8 cellular contexts compared by ENCODE assay signal in the genomic region with DNA sequence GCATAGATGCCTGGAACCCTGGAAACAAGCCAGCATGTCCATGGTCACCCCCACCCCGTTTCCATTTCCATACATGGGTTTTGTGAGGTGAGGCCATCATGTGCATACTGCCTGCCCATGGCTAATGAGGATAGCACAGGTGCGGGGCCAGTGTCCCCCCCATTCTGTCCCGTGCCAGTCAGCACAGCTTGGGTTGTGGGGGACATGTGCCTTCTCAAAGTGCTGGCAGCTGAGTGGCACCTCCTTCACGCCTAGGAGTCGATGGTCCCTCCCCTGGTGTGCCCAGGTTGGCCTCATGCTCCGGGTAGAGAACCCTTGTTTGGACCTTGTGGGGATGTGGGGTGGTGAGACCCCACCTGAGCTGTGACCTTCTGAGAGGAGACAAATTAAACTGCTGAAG. TPM values are rescaled to one million over a fixed set of nuclear protein-coding genes. Genes with fewer than 3 reads are reported as not detected.
DNase-seq lines count a peak whose midpoint lies in the region; ATAC-seq, FAIRE-seq and TF ChIP-seq lines count a peak whose summit lies in the region.
"Had no signal": no experiment of that assay in that cellular context is flagged by ENCODE, and none has a peak within 500 bp of the region (broad histone marks: within the 10 kb centered on the region; RNA-seq: fewer than 3 reads in every experiment).

No MANE protein-coding gene starts in this region.

- no peak for TF ChIP-seq POLR2A in esophagus squamous epithelium (IDR thresholded peaks at IDR 0.05)

- H3K27ac ChIP-seq in DOHH2 (ENCODE audit: low read depth, low read length) (no peak overlapping the region), RWPE2 (ENCODE audit: poor library complexity, severe bottlenecking) (peak overlapping the region; percentile 8), esophagus squamous epithelium (peak overlapping the region; percentile 3 to 59 (median 36)), pancreas (peak overlapping the region in 2 of 4 donors; percentile 55 to 66)

- TF ChIP-seq CTCF in DOHH2 (IDR thresholded peaks at IDR 0.05; ENCODE audit: low read depth, low read length, poor library complexity, severe bottlenecking) (no peak), RWPE2 (IDR thresholded peaks at IDR 0.05; ENCODE audit: poor library complexity, severe bottlenecking) (no peak), esophagus squamous epithelium (IDR thresholded peaks at IDR 0.05) (no peak), pancreas (IDR thresholded peaks at IDR 0.05) (no peak)

- no peaks in the 10 kb centered on the region for H3F3A ChIP-seq in DOHH2 (ENCODE audit: control insufficient read depth, insufficient read depth)

- intact Hi-C loops in esophagus squamous epithelium (cut with DNase I) (no loop called here), pancreas (cut with DNase I) (no loop called here)

- H3K4me3 ChIP-seq in DOHH2 (ENCODE audit: low read length) (peak overlapping the region; percentile 5; the same call in 1 of the 2 replicates), RWPE2 (ENCODE audit: severe bottlenecking) (no peak overlapping the region), esophagus squamous epithelium (no peak overlapping the region), pancreas (no peak overlapping the region)

- no peak for FAIRE-seq in pancreas (lab: Jason Lieb, UNC)

- peak; percentile 5; the same call in 1 of the 3 replicates for ATAC-seq in RWPE2 (ENCODE audit: low read depth)
- peak in 3 of 4 donors; percentile 8 to 29 (median 19) for ATAC-seq in pancreas
- no peak for ATAC-seq in HG03196 (IDR thresholded peaks at IDR 0.05; ENCODE audit: unreplicated experiment)
- no peak for ATAC-seq in HG03432 (IDR thresholded peaks at IDR 0.05; ENCODE audit: unreplicated experiment)

- H4K20me1 ChIP-seq in DOHH2 (ENCODE audit: control insufficient read depth, insufficient read depth, low read depth, low read length): peaks cover 60% of the 10 kb centered on the region; the same call in 1 of the 2 replicates

- H3K4me1 ChIP-seq in DOHH2 (ENCODE audit: control insufficient read depth, low read length) (peaks cover 71% of the 10 kb centered on the region), RWPE2 (ENCODE audit: insufficient read depth, poor library complexity, severe bottlenecking) (peaks cover 30% of the 10 kb centered on the region), esophagus squamous epithelium (peaks cover 29 to 99% (median 78%) of the 10 kb centered on the region in 3 donors), pancreas (peaks cover 24 to 66% (median 54%) of the 10 kb centered on the region in 3 donors)

- peak overlapping the region; percentile 61 for H3K4me2 ChIP-seq in DOHH2 (ENCODE audit: low read length)

- peaks cover 100% of the 10 kb centered on the region for H3K79me2 ChIP-seq in DOHH2 (ENCODE audit: control insufficient read depth, low read length)

- DNase-seq in RWPE2 (ENCODE audit: low spot score) (no peak), esophagus squamous epithelium (lab: John Stamatoyannopoulos, UW) (no peak), pancreas (peak in 5 of 6 donors; percentile 11 to 65 (median 32)), NCI-H1694 (lab: John Stamatoyannopoulos, UW) (no peak)
- DNase-seq: cortex of kidney had no signal

- WGBS in esophagus squamous epithelium, 2 donors: 0% methylated on average over 1 of the region's 6 CpGs
- 14 to 16% methylated on average over 6 of the region's 6 CpGs for WGBS in pancreas, 2 donors

- no peaks in the 10 kb centered on the region for H3K27me3 ChIP-seq in DOHH2 (ENCODE audit: control insufficient read depth, low read length)
- H3K27me3 ChIP-seq in RWPE2 (ENCODE audit: insufficient read depth, poor library complexity, severe bottlenecking): no peaks in the 10 kb centered on the region
- no peaks in the 10 kb centered on the region for H3K27me3 ChIP-seq in esophagus squamous epithelium
- no peaks in the 10 kb centered on the region for H3K27me3 ChIP-seq in pancreas

- peaks cover 53% of the 10 kb centered on the region for H3K36me3 ChIP-seq in DOHH2 (ENCODE audit: control insufficient read depth, low read length)
- H3K36me3 ChIP-seq in RWPE2 (ENCODE audit: low read depth): peaks cover 46% of the 10 kb centered on the region
- no peaks in the 10 kb centered on the region for H3K36me3 ChIP-seq in esophagus squamous epithelium
- no peaks in the 10 kb centered on the region for H3K36me3 ChIP-seq in pancreas

- no peaks in the 10 kb centered on the region for H3K9me2 ChIP-seq in DOHH2 (replicated peaks; ENCODE audit: control insufficient read depth, low read length)

- H3K9me3 ChIP-seq in DOHH2 (ENCODE audit: control insufficient read depth, insufficient read depth, low read length) (no peaks in the 10 kb centered on the region), RWPE2 (ENCODE audit: severe bottlenecking) (no peaks in the 10 kb centered on the region), esophagus squamous epithelium (no peaks in the 10 kb centered on the region), pancreas (no peaks in the 10 kb centered on the region)

RNA-seq across cellular contexts. Expression of a gene that starts 7.2 kb away (rescaled TPM):
- total RNA-seq in esophagus squamous epithelium: 10 to 100 TPM; 30.6 to 46.5 (median 33.5) TPM
- 10 to 100 TPM; 18.6 to 38.7 (median 26.4) TPM for total RNA-seq in pancreas
- polyA plus RNA-seq in pancreas: 10 to 100 TPM; 10.5 to 17.8 TPM

Comparison
In these comparisons a context has a peak if more than half of its experiments do, and no peak if none do; other contexts are left out.
1. ATAC-seq: peak in RWPE2 (single experiment) and pancreas (3 of 4); none in HG03196 (single experiment) and HG03432 (single experiment).
2. DNase-seq: peak in pancreas (5 of 6); none in RWPE2 (single experiment), esophagus squamous epithelium (single experiment) and NCI-H1694 (single experiment).